Comparison of ENCODE assay signal across 32 cellular contexts in genomic region chr1:161081151-161081405, GRCh38. TPM values are rescaled to one million over a fixed set of nuclear protein-coding genes. Genes with fewer than 3 reads are reported as not detected.
DNase-seq lines count a peak whose midpoint lies in the region; ATAC-seq and TF ChIP-seq lines count a peak whose summit lies in the region.
"Had no signal": no experiment of that assay in that cellular context is flagged by ENCODE, and none has a peak within 500 bp of the region (broad histone marks: within the 10 kb centered on the region; RNA-seq: fewer than 3 reads in every experiment).

No MANE protein-coding gene starts in this region.

- H3K4me1 Mint-ChIP-seq in activated CD4-positive, alpha-beta T cell treated with anti-CD3 and anti-CD28 coated beads for 36 hours = no peaks in the 10 kb centered on the region
- H3K4me1 Mint-ChIP-seq: activated T-helper 17 cell treated with anti-CD3 and anti-CD28 coated beads, Interleukin-2, amount 50 U/mL, for 72 hours; CD8-positive, alpha-beta memory T cell had no signal

- H3K27ac ChIP-seq in mammary epithelial cell (ENCODE audit: insufficient read depth, low read depth, low read length) (peak overlapping the region; percentile 69), mesenchymal stem cell (ENCODE audit: low read length, poor library complexity, severe bottlenecking) (no peak overlapping the region)
- H3K27ac ChIP-seq: 22Rv1, ascending aorta, pancreas, right atrium auricular region, tibial artery, VCaP had no signal

- H3K27ac Mint-ChIP-seq in activated CD4-positive, alpha-beta T cell treated with anti-CD3 and anti-CD28 coated beads for 36 hours = peak overlapping the region; percentile 1
- H3K27ac Mint-ChIP-seq: activated CD4-positive, alpha-beta T cell treated with anti-CD3 and anti-CD28 coated beads, Interleukin-2, amount 10 ng/mL, durations not matched to agents 24 days and 14 days; activated CD8-positive, alpha-beta memory T cell treated with anti-CD3 and anti-CD28 coated beads, Interleukin-2, amount 10 ng/mL, durations not matched to agents 7 days and 5 days; activated naive CD8-positive, alpha-beta T cell; CD8-positive, alpha-beta memory T cell; stimulated activated naive CD8-positive, alpha-beta T cell treated with anti-CD3 and anti-CD28 coated beads, Interleukin-15, Interleukin-2, amounts not matched to agents 100 ng/mL and 50 ng/mL, for 24 hours had no signal

- no peak for ATAC-seq in activated CD4-positive, alpha-beta T cell treated with anti-CD3 and anti-CD28 coated beads for 36 hours
- no peak for ATAC-seq in HG03457 (IDR thresholded peaks at IDR 0.05; ENCODE audit: unreplicated experiment)
- ATAC-seq in GM21529 (IDR thresholded peaks at IDR 0.05; ENCODE audit: unreplicated experiment) = no peak
- ATAC-seq in HG02970 (IDR thresholded peaks at IDR 0.05; ENCODE audit: low FRiP score, unreplicated experiment) = no peak
- ATAC-seq: activated CD8-positive, alpha-beta memory T cell treated with anti-CD3 and anti-CD28 coated beads, Interleukin-2, amount 10 ng/mL, durations not matched to agents 7 days and 5 days; left cardiac atrium; naive thymus-derived CD8-positive, alpha-beta T cell; pancreas had no signal

- peaks cover 2% of the 10 kb centered on the region for H3K27me3 Mint-ChIP-seq in activated CD4-positive, alpha-beta T cell treated with anti-CD3 and anti-CD28 coated beads for 36 hours
- H3K27me3 Mint-ChIP-seq: activated CD4-positive, alpha-beta T cell treated with anti-CD3 and anti-CD28 coated beads, Interleukin-2, amount 10 ng/mL, durations not matched to agents 24 days and 14 days; activated CD8-positive, alpha-beta memory T cell treated with anti-CD3 and anti-CD28 coated beads, Interleukin-2, amount 10 ng/mL, durations not matched to agents 7 days and 5 days; activated naive CD8-positive, alpha-beta T cell; activated T-helper 17 cell treated with anti-CD3 and anti-CD28 coated beads, Interleukin-2, amount 50 U/mL, for 72 hours; stimulated activated naive CD8-positive, alpha-beta T cell treated with anti-CD3 and anti-CD28 coated beads, Interleukin-15, Interleukin-2, amounts not matched to agents 100 ng/mL and 50 ng/mL, for 24 hours had no signal

- H2BK5ac ChIP-seq in mesenchymal stem cell (ENCODE audit: low read depth, low read length, poor library complexity, severe bottlenecking) = no peak overlapping the region

- 0% methylated on average over 1 of the region's 1 CpG for WGBS in mammary epithelial cell (ENCODE audit: low coverage, missing lambda C conversion rate)
- 50% methylated on average over 1 of the region's 1 CpG for WGBS in mesenchymal stem cell

- H3K9me3 ChIP-seq in mammary epithelial cell (replicated peaks; ENCODE audit: insufficient read depth, low read length) = no peaks in the 10 kb centered on the region
- no peaks in the 10 kb centered on the region for H3K9me3 ChIP-seq in mesenchymal stem cell (ENCODE audit: control insufficient read depth, low read length)
- H3K9me3 ChIP-seq: ascending aorta, pancreas, right atrium auricular region, tibial artery had no signal

- peak overlapping the region; percentile 67 for H4K91ac ChIP-seq in mesenchymal stem cell (ENCODE audit: low read length)

- H3K27me3 ChIP-seq in mammary epithelial cell (ENCODE audit: insufficient read depth, low read length) = no peaks in the 10 kb centered on the region
- no peaks in the 10 kb centered on the region for H3K27me3 ChIP-seq in mesenchymal stem cell (ENCODE audit: control insufficient read depth in 1 of 2, insufficient read depth in 1 of 2, low read length in 2 of 2)
- H3K27me3 ChIP-seq: ascending aorta, pancreas, right atrium auricular region had no signal

- H3K79me2 ChIP-seq in mammary epithelial cell (ENCODE audit: insufficient read depth, low read length) = no peaks in the 10 kb centered on the region

- no peak overlapping the region for H3K4me3 Mint-ChIP-seq in activated CD4-positive, alpha-beta T cell treated with anti-CD3 and anti-CD28 coated beads for 36 hours
- H3K4me3 Mint-ChIP-seq: activated CD4-positive, alpha-beta T cell treated with anti-CD3 and anti-CD28 coated beads, Interleukin-2, amount 10 ng/mL, durations not matched to agents 24 days and 14 days; activated CD8-positive, alpha-beta memory T cell treated with anti-CD3 and anti-CD28 coated beads, Interleukin-2, amount 10 ng/mL, durations not matched to agents 7 days and 5 days; activated naive CD8-positive, alpha-beta T cell; activated T-helper 17 cell treated with anti-CD3 and anti-CD28 coated beads, Interleukin-2, amount 50 U/mL, for 72 hours; CD8-positive, alpha-beta memory T cell; stimulated activated naive CD8-positive, alpha-beta T cell treated with anti-CD3 and anti-CD28 coated beads, Interleukin-15, Interleukin-2, amounts not matched to agents 100 ng/mL and 50 ng/mL, for 24 hours had no signal

- H3K9ac ChIP-seq in mammary epithelial cell (ENCODE audit: insufficient read depth, low read length) = no peak overlapping the region
- no peak overlapping the region for H3K9ac ChIP-seq in mesenchymal stem cell (ENCODE audit: low read length)

- no peak overlapping the region for H3K18ac ChIP-seq in mesenchymal stem cell (ENCODE audit: low read depth in 1 of 2, low read length in 2 of 2)

- no TSS peak for BruUV-seq in mammary epithelial cell (replicated peaks; lab: Mats Ljungman, UMichigan)

- no peak overlapping the region for H3K14ac ChIP-seq in mesenchymal stem cell (ENCODE audit: low read length in 2 of 2)

- H3K9me3 Mint-ChIP-seq in activated CD4-positive, alpha-beta T cell treated with anti-CD3 and anti-CD28 coated beads for 36 hours (ENCODE audit: low read depth) = no peaks in the 10 kb centered on the region
- H3K9me3 Mint-ChIP-seq: activated CD4-positive, alpha-beta T cell treated with anti-CD3 and anti-CD28 coated beads, Interleukin-2, amount 10 ng/mL, durations not matched to agents 24 days and 14 days; activated T-helper 17 cell treated with anti-CD3 and anti-CD28 coated beads, Interleukin-2, amount 50 U/mL, for 72 hours; CD8-positive, alpha-beta memory T cell; naive thymus-derived CD8-positive, alpha-beta T cell; stimulated activated naive CD8-positive, alpha-beta T cell treated with anti-CD3 and anti-CD28 coated beads, Interleukin-15, Interleukin-2, amounts not matched to agents 100 ng/mL and 50 ng/mL, for 24 hours had no signal

- CTCF ChIA-PET in activated CD4-positive, alpha-beta T cell treated with anti-CD3 and anti-CD28 coated beads for 36 hours (lab: Charles Lee) = interaction anchor here (0.5 to 3.7 kb wide), 3 partner anchors 13 to 171 kb away, joined by 3 to 21 read pairs (median 3); partner anchors contain the start of gene KLHDC9
- CTCF ChIA-PET in mammary epithelial cell (lab: Charles Lee; ENCODE audit: low non-redundant PET) = no interaction called here

- H3K4me2 ChIP-seq in mammary epithelial cell (ENCODE audit: insufficient read depth, low read depth, low read length) (no peak overlapping the region), mesenchymal stem cell (ENCODE audit: low read length, poor library complexity, severe bottlenecking) (no peak overlapping the region)

- in situ Hi-C loops in mammary epithelial cell (cut with MboI; ENCODE audit: low sequenced_read_pairs in 2 of 2) = loop anchor here in 1 of 2 donors (25.0 kb wide), 1 partner anchor 244 kb away; no protein-coding TSS in a partner anchor

- DNase-seq in activated CD4-positive, alpha-beta T cell treated with anti-CD3 and anti-CD28 coated beads for 36 hours = no peak
- no peak for DNase-seq in activated CD4-positive, alpha-beta T cell treated with anti-CD3 and anti-CD28 coated beads, Interleukin-2, amount 50 U/mL, for 1 hour
- no peak for DNase-seq in mammary epithelial cell
- DNase-seq in mesenchymal stem cell = no peak
- no peak for DNase-seq in stimulated activated CD4-positive, alpha-beta T cell treated with anti-CD3 and anti-CD28 coated beads, Interleukin-4, amount 100 ng/mL, for 24 hours
- DNase-seq: activated CD4-positive, alpha-beta T cell treated with anti-CD3 and anti-CD28 coated beads, Interleukin-2, amount 10 ng/mL, durations not matched to agents 24 days and 14 days; activated CD8-positive, alpha-beta memory T cell treated with anti-CD3 and anti-CD28 coated beads, Interleukin-2, amount 10 ng/mL, durations not matched to agents 7 days and 5 days; AML-193; CD8-positive, alpha-beta memory T cell; central memory CD4-positive, alpha-beta T cell; GF-D8; left cardiac atrium; naive thymus-derived CD8-positive, alpha-beta T cell; NCI-H1092; NCI-H187 treated with DMSO at 0.1 percent for 48 hours; NCI-H526 treated with DMSO at 0.1 percent for 48 hours; pancreas; stimulated activated CD4-positive, alpha-beta T cell treated with anti-CD3 and anti-CD28 coated beads, Interleukin-4, amount 100 ng/mL, for 1 hour; tibial artery had no signal

- no peaks in the 10 kb centered on the region for H3K36me3 Mint-ChIP-seq in activated CD4-positive, alpha-beta T cell treated with anti-CD3 and anti-CD28 coated beads for 36 hours (ENCODE audit: low read depth)
- H3K36me3 Mint-ChIP-seq: activated CD8-positive, alpha-beta memory T cell treated with anti-CD3 and anti-CD28 coated beads, Interleukin-2, amount 10 ng/mL, durations not matched to agents 7 days and 5 days; activated naive CD8-positive, alpha-beta T cell; CD8-positive, alpha-beta memory T cell; naive thymus-derived CD8-positive, alpha-beta T cell had no signal

- H2BK15ac ChIP-seq in mesenchymal stem cell (ENCODE audit: low read depth, poor library complexity, severe bottlenecking) = peak overlapping the region; percentile 36

- dilution Hi-C loops in mammary epithelial cell (cut with HindIII; ENCODE audit: low sequenced_read_pairs) = loop anchor here (5.0 to 25.0 kb wide), 2 partner anchors 56 to 244 kb away; no protein-coding TSS in a partner anchor

- no peak overlapping the region for H4K8ac ChIP-seq in mesenchymal stem cell (ENCODE audit: low read length)

- no peak overlapping the region for H3K4ac ChIP-seq in mesenchymal stem cell (ENCODE audit: low read depth in 1 of 2, low read length in 2 of 2)

- H3K4me1 ChIP-seq in mammary epithelial cell (ENCODE audit: insufficient read depth, low read length) (peaks cover 63% of the 10 kb centered on the region), mesenchymal stem cell (ENCODE audit: control insufficient read depth, insufficient read depth, low read depth, low read length) (peaks cover 23% of the 10 kb centered on the region)
- H3K4me1 ChIP-seq: ascending aorta, right atrium auricular region had no signal

- H2BK120ac ChIP-seq in mesenchymal stem cell (ENCODE audit: low read depth, low read length) = no peak overlapping the region

- no peaks in the 10 kb centered on the region for H3K79me1 ChIP-seq in mesenchymal stem cell (replicated peaks; ENCODE audit: low read length, poor library complexity, severe bottlenecking)

- H2BK12ac ChIP-seq in mesenchymal stem cell (ENCODE audit: low read length in 2 of 2) = no peak overlapping the region

- H3K4me3 ChIP-seq in mammary epithelial cell (replicated peaks in 1 of 3; ENCODE audit: insufficient read depth in 1 of 3, low read depth in 2 of 3, low read length in 3 of 3) (no peak overlapping the region), mesenchymal stem cell (ENCODE audit: insufficient read depth in 1 of 2, low read depth in 1 of 2, low read length in 2 of 2) (no peak overlapping the region)
- H3K4me3 ChIP-seq: ascending aorta, pancreas, right atrium auricular region, tibial artery had no signal

- H2AFZ ChIP-seq in mammary epithelial cell (ENCODE audit: low read depth, low read length) = peak overlapping the region; percentile 75
- H2AFZ ChIP-seq in mesenchymal stem cell (ENCODE audit: low read depth, low read length) = no peak overlapping the region

- POLR2A ChIA-PET in activated CD4-positive, alpha-beta T cell treated with anti-CD3 and anti-CD28 coated beads for 36 hours (lab: Charles Lee) = no interaction called here

- H3K36me3 ChIP-seq in mammary epithelial cell (ENCODE audit: insufficient read depth, low read length) = no peaks in the 10 kb centered on the region
- no peaks in the 10 kb centered on the region for H3K36me3 ChIP-seq in mesenchymal stem cell (ENCODE audit: control insufficient read depth in 1 of 2, insufficient read depth in 2 of 2, low read depth in 1 of 2, low read length in 2 of 2)
- H3K36me3 ChIP-seq: ascending aorta, pancreas, right atrium auricular region, tibial artery had no signal

- H3K23ac ChIP-seq in mesenchymal stem cell (ENCODE audit: low read length in 2 of 2) = no peak overlapping the region

- no peaks in the 10 kb centered on the region for H4K20me1 ChIP-seq in mammary epithelial cell (ENCODE audit: insufficient read depth, low read length)

- intact Hi-C loops in activated CD4-positive, alpha-beta T cell treated with anti-CD3 and anti-CD28 coated beads for 36 hours (cut with DNase I, micrococcal nuclease) = no loop called here
- intact Hi-C loops in mammary epithelial cell (cut with micrococcal nuclease) = no loop called here

- no peak for TF ChIP-seq CTCF in mammary epithelial cell (conservative IDR thresholded peaks at IDR 0.05 in 1 of 2, IDR thresholded peaks at IDR 0.05 in 1 of 2; ENCODE audit: extremely low read depth in 1 of 2, insufficient read depth in 1 of 2, low read depth in 1 of 2, low read length in 2 of 2)

- no peak overlapping the region for H2AK5ac ChIP-seq in mesenchymal stem cell (ENCODE audit: low read length, severe bottlenecking)

RNA-seq across cellular contexts. Expression of gene NECTIN4, which starts 8.3 kb away (rescaled TPM):
- not detected for total RNA-seq in activated CD4-positive, alpha-beta T cell treated with anti-CD3 and anti-CD28 coated beads for 36 hours
- 10 to 100 TPM in 1 of 2 donors, 1 to 10 TPM in 1; 5.6 to 13.2 TPM for total RNA-seq in mammary epithelial cell
- polyA plus RNA-seq in mammary epithelial cell = 5.5 TPM
- 53.4 TPM for polyA minus RNA-seq in mammary epithelial cell
- polyA plus RNA-seq in mesenchymal stem cell (2013, experiment 1 of 2) = 0.03 TPM
- 0.01 TPM for polyA plus RNA-seq in mesenchymal stem cell (2013, experiment 2 of 2)
- total RNA-seq: ascending aorta; LHCN-M2; naive thymus-derived CD8-positive, alpha-beta T cell had no signal
- polyA plus RNA-seq: CD8-positive, alpha-beta memory T cell; naive thymus-derived CD8-positive, alpha-beta T cell had no signal

RNA-seq across cellular contexts. Expression of gene ARHGAP30, which starts 11.4 kb away (rescaled TPM):
- total RNA-seq in activated CD4-positive, alpha-beta T cell treated with anti-CD3 and anti-CD28 coated beads for 36 hours = 100 to 1,000 TPM; 125 to 165 TPM
- under 1 TPM; 0.17 to 0.26 TPM for total RNA-seq in mammary epithelial cell
- polyA plus RNA-seq in mammary epithelial cell = 0.03 TPM
- polyA minus RNA-seq in mammary epithelial cell = not detected
- 0.04 TPM for polyA plus RNA-seq in mesenchymal stem cell (2013, experiment 1 of 2)
- polyA plus RNA-seq in mesenchymal stem cell (2013, experiment 2 of 2) = 0.03 TPM
- total RNA-seq: LHCN-M2 had no signal

RNA-seq across cellular contexts. Expression of gene KLHDC9, which starts 17.1 kb away (rescaled TPM):
- total RNA-seq in activated CD4-positive, alpha-beta T cell treated with anti-CD3 and anti-CD28 coated beads for 36 hours = under 1 TPM; 0.39 to 0.50 TPM
- total RNA-seq in mammary epithelial cell = 1 to 10 TPM; 3.0 to 3.8 TPM
- polyA plus RNA-seq in mammary epithelial cell = 1.7 TPM
- not detected for polyA minus RNA-seq in mammary epithelial cell
- 1.3 TPM for polyA plus RNA-seq in mesenchymal stem cell (2013, experiment 1 of 2)
- polyA plus RNA-seq in mesenchymal stem cell (2013, experiment 2 of 2) = 1.7 TPM
- total RNA-seq: activated CD4-positive, alpha-beta T cell treated with anti-CD3 and anti-CD28 coated beads, Interleukin-2, amount 10 ng/mL, durations not matched to agents 24 days and 14 days; activated T-helper 17 cell treated with anti-CD3 and anti-CD28 coated beads, Interleukin-2, amount 50 U/mL, for 72 hours; H4; T-helper 2 cell treated with Interferon-gamma antibody and Interleukin-4, amounts not matched to agents 100 ng/mL and 5 ng/mL, for 36 hours had no signal
- polyA plus RNA-seq: CD8-positive, alpha-beta memory T cell had no signal

RNA-seq across cellular contexts. Expression of gene USF1, which starts 35.3 kb away (rescaled TPM):
- 10 to 100 TPM; 34.5 to 42.8 TPM for total RNA-seq in activated CD4-positive, alpha-beta T cell treated with anti-CD3 and anti-CD28 coated beads for 36 hours
- 10 to 100 TPM; 31.8 to 40.7 TPM for total RNA-seq in mammary epithelial cell
- 19.8 TPM for polyA plus RNA-seq in mammary epithelial cell
- polyA minus RNA-seq in mammary epithelial cell = 81.0 TPM
- 22.4 TPM for polyA plus RNA-seq in mesenchymal stem cell (2013, experiment 1 of 2)
- 21.8 TPM for polyA plus RNA-seq in mesenchymal stem cell (2013, experiment 2 of 2)

RNA-seq across cellular contexts. Expression of gene PFDN2, which starts 36.8 kb away (rescaled TPM):
- total RNA-seq in activated CD4-positive, alpha-beta T cell treated with anti-CD3 and anti-CD28 coated beads for 36 hours = 100 to 1,000 TPM; 108 to 136 TPM
- 100 to 1,000 TPM in 1 of 2 donors, 10 to 100 TPM in 1; 34.2 to 141 TPM for total RNA-seq in mammary epithelial cell
- polyA plus RNA-seq in mammary epithelial cell = 181 TPM
- polyA minus RNA-seq in mammary epithelial cell = 12.6 TPM
- polyA plus RNA-seq in mesenchymal stem cell (2013, experiment 1 of 2) = 252 TPM
- polyA plus RNA-seq in mesenchymal stem cell (2013, experiment 2 of 2) = 245 TPM

Comparison
In these comparisons a context has a peak if more than half of its experiments do, and no peak if none do; other contexts are left out.
1. RNA of gene NECTIN4, which starts 8.3 kb away (total RNA-seq): 5.6 to 13.2 TPM in mammary epithelial cell; not detected in activated CD4-positive, alpha-beta T cell treated with anti-CD3 and anti-CD28 coated beads for 36 hours; every median in the first group is over 4 times any median in the second.
2. RNA of gene ARHGAP30, which starts 11.4 kb away (total RNA-seq): 125 to 165 TPM in activated CD4-positive, alpha-beta T cell treated with anti-CD3 and anti-CD28 coated beads for 36 hours; 0.17 to 0.26 TPM in mammary epithelial cell; every median in the first group is over 10 times any median in the second.